Comparison of ENCODE assay signal across 11 cellular contexts in genomic region chrY:19365321-19365720, GRCh38.
"Had no signal": no experiment of that assay in that cellular context is flagged by ENCODE, and none has a peak within 500 bp of the region (broad histone marks: within the 10 kb centered on the region; RNA-seq: fewer than 3 reads in every experiment).

No MANE protein-coding gene starts in this region.

- DNase-seq: GM23248, GOT3, H7, H9, HCEC 1CT, HFFc6 had no signal

- ATAC-seq: GM23338, HCT116 had no signal

- H3K4me3 ChIP-seq: GM23248, GM23338, HAP-1 had no signal

- H3K4me1 ChIP-seq: HAP-1 had no signal

- H3K27ac ChIP-seq: GM23248 had no signal

- FAIRE-seq: H1, H54 had no signal

- H3K36me3 ChIP-seq: HAP-1 had no signal
